11 cellular contexts compared by ENCODE assay signal in the genomic region with DNA sequence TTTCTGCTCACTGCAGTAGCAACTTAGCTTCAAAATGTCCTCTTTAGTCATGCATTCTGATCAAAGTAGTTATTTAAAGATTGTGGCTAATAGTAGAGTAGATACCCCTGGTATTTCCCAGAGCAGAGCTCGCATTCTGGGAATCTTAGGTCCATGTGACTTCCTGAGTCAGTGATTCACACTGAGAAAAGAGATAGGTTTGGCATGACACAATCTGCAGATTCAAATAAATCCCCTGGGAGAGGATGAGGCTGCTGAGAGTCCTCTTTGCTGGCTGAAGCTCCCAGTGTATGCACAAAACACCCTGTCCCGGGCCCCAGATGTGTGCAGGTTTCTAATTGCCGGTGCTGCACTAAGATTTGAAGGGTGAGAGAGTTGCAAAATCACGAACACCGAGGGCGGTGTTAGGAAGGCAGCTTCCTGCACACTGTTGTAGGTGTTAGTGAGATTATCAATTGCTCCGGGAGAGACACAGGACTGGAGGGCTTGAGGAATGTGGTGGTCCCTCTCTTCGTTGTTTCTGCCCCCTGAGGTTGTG.
DNase-seq lines count a peak whose midpoint lies in the region; ATAC-seq lines count a peak whose summit lies in the region.
"Had no signal": no experiment of that assay in that cellular context is flagged by ENCODE, and none has a peak within 500 bp of the region (broad histone marks: within the 10 kb centered on the region; RNA-seq: fewer than 3 reads in every experiment).

No MANE protein-coding gene starts in this region.

- peak overlapping the region; percentile 39 for H3K27ac ChIP-seq in mesodermal cell (ENCODE audit: low read depth, low read length, severe bottlenecking)
- no peak overlapping the region for H3K27ac ChIP-seq in CD4-positive, alpha-beta memory T cell (ENCODE audit: low read depth, low read length)

- H3K27me3 ChIP-seq in CD4-positive, alpha-beta memory T cell (ENCODE audit: insufficient read depth, low read length) = no peaks in the 10 kb centered on the region

- H3K4me3 Mint-ChIP-seq in CD4-positive, alpha-beta memory T cell = no peak overlapping the region
- H3K4me3 Mint-ChIP-seq: naive B cell had no signal

- CTCF ChIA-PET in CD4-positive, alpha-beta memory T cell (lab: Charles Lee; ENCODE audit: partially characterized antibody) = no interaction called here

- H3K36me3 ChIP-seq in mesodermal cell (ENCODE audit: control insufficient read depth, insufficient read depth, low read length) = no peaks in the 10 kb centered on the region
- no peaks in the 10 kb centered on the region for H3K36me3 ChIP-seq in CD4-positive, alpha-beta memory T cell (ENCODE audit: insufficient read depth, low read length)

- H3K4me3 ChIP-seq in mesodermal cell (ENCODE audit: extremely low read depth, insufficient read depth, low read length, poor library complexity, severe bottlenecking) = no peak overlapping the region
- no peak overlapping the region for H3K4me3 ChIP-seq in CD4-positive, alpha-beta memory T cell (ENCODE audit: low read length in 2 of 2)

- peaks cover 0 to 5% of the 10 kb centered on the region in 2 donors for H3K27me3 Mint-ChIP-seq in CD4-positive, alpha-beta memory T cell

- ATAC-seq in GM18858 (IDR thresholded peaks at IDR 0.05; ENCODE audit: unreplicated experiment) (peak; percentile 72), HG02588 (IDR thresholded peaks at IDR 0.05; ENCODE audit: unreplicated experiment) (peak; percentile 74)

- H3K4me1 ChIP-seq in mesodermal cell (ENCODE audit: control insufficient read depth, insufficient read depth, low read length, poor library complexity, severe bottlenecking) = peaks cover 30% of the 10 kb centered on the region
- no peaks in the 10 kb centered on the region for H3K4me1 ChIP-seq in CD4-positive, alpha-beta memory T cell (ENCODE audit: insufficient read depth, low read length)

- DNase-seq in NCI-H69 (lab: John Stamatoyannopoulos, UW) (peak; percentile 58), D341Med (ENCODE audit: low spot score) (no peak), NCI-H524 treated with DMSO at 0.1 percent for 48 hours (lab: John Stamatoyannopoulos, UW) (no peak), posterior vena cava (ENCODE audit: low spot score) (no peak)
- no peak for DNase-seq in CD4-positive, alpha-beta memory T cell
- DNase-seq: activated CD4-positive, alpha-beta T cell treated with anti-CD3 and anti-CD28 coated beads for 4 hours; naive B cell; NCI-H187 treated with DMSO at 0.1 percent for 48 hours had no signal

- WGBS in mesodermal cell (ENCODE audit: insufficient coverage in 2 of 2), 2 experiments = 44 to 46% methylated on average over 5 to 7 of the region's 8 CpGs

- intact Hi-C loops in posterior vena cava (cut with DNase I) = no loop called here
- intact Hi-C loops in CD4-positive, alpha-beta memory T cell (cut with micrococcal nuclease) = no loop called here

- POLR2A ChIA-PET in CD4-positive, alpha-beta memory T cell (lab: Charles Lee; ENCODE audit: partially characterized antibody) = no interaction called here

- peaks cover 0 to 3% of the 10 kb centered on the region in 2 donors for H3K36me3 Mint-ChIP-seq in CD4-positive, alpha-beta memory T cell
- H3K36me3 Mint-ChIP-seq: naive B cell had no signal

- no peak overlapping the region for H3K27ac Mint-ChIP-seq in CD4-positive, alpha-beta memory T cell
- H3K27ac Mint-ChIP-seq: naive B cell had no signal

- no peaks in the 10 kb centered on the region for H3K4me1 Mint-ChIP-seq in CD4-positive, alpha-beta memory T cell
- H3K4me1 Mint-ChIP-seq: naive B cell had no signal

- H3K9me3 Mint-ChIP-seq in CD4-positive, alpha-beta memory T cell = peaks cover 0 to 7% (median 2%) of the 10 kb centered on the region in 8 donors

- no peaks in the 10 kb centered on the region for H3K9me3 ChIP-seq in mesodermal cell (ENCODE audit: control insufficient read depth, low read length)
- H3K9me3 ChIP-seq in CD4-positive, alpha-beta memory T cell (ENCODE audit: control insufficient read depth in 1 of 2, low read length in 2 of 2) = no peaks in the 10 kb centered on the region
